In genomic region chr2:156254637-156255067, GRCh38 we compare ENCODE assay signal across 8 cellular contexts.
DNase-seq lines count a peak whose midpoint lies in the region; ATAC-seq and TF ChIP-seq lines count a peak whose summit lies in the region.
"Not testable (repeated sequence)": the region's sequence is repeated elsewhere in the genome, so short reads cannot be mapped to it uniquely, and the experiment has no call there.

No MANE protein-coding gene starts in this region.

- H3K4me2 ChIP-seq in mammary epithelial cell (ENCODE audit: insufficient read depth, low read depth, low read length), result not testable (repeated sequence)

- ATAC-seq in mucosa of descending colon; stimulated activated naive B cell treated with anti-CD40 and anti-IgM and Interleukin-4, amounts not matched to agents 10 μg/mL and 1 μg/mL and 100 μg/mL, for 72 hours (replicated peaks): not testable (repeated sequence)

- intact Hi-C loops in CD4-positive, alpha-beta memory T cell (cut with micrococcal nuclease); mammary epithelial cell (cut with micrococcal nuclease); left ventricle myocardium inferior (cut with micrococcal nuclease); mucosa of descending colon (cut with DNase I, micrococcal nuclease): not testable (repeated sequence)

- WGBS in mammary epithelial cell (ENCODE audit: low coverage, missing lambda C conversion rate), result 66% methylated on average over 16 of the region's 27 CpGs

- H3K4me3 Mint-ChIP-seq in CD4-positive, alpha-beta memory T cell, result peak overlapping the region; percentile 19 to 88 (median 72)
- peak overlapping the region; percentile 26 to 57 for H3K4me3 Mint-ChIP-seq in stimulated activated naive B cell treated with anti-CD40 and anti-IgM and Interleukin-4, amounts not matched to agents 10 μg/mL and 1 μg/mL and 100 μg/mL, for 72 hours

- TF ChIP-seq CTCF in mammary epithelial cell (conservative IDR thresholded peaks at IDR 0.05 in 1 of 2, IDR thresholded peaks at IDR 0.05 in 1 of 2; ENCODE audit: extremely low read depth in 1 of 2, insufficient read depth in 1 of 2, low read depth in 1 of 2, low read length in 2 of 2); left ventricle myocardium inferior (IDR thresholded peaks at IDR 0.05; ENCODE audit: borderline replicate concordance); mucosa of descending colon (IDR thresholded peaks at IDR 0.05): not testable (repeated sequence)

- CTCF ChIA-PET in CD4-positive, alpha-beta memory T cell (lab: Charles Lee; ENCODE audit: partially characterized antibody); mammary epithelial cell (lab: Charles Lee; ENCODE audit: low non-redundant PET): not testable (repeated sequence)

- in situ Hi-C loops in mammary epithelial cell (cut with MboI; ENCODE audit: low sequenced_read_pairs in 2 of 2), result not testable (repeated sequence)

- H3K27ac Mint-ChIP-seq in CD4-positive, alpha-beta memory T cell, result peak overlapping the region in 5 of 7 donors; percentile 64 to 85 (median 71)
- not testable (repeated sequence) for H3K27ac Mint-ChIP-seq in stimulated activated naive B cell treated with anti-CD40 and anti-IgM and Interleukin-4, amounts not matched to agents 10 μg/mL and 1 μg/mL and 100 μg/mL, for 72 hours

- H3K9ac ChIP-seq in mammary epithelial cell (ENCODE audit: insufficient read depth, low read length), result not testable (repeated sequence)

- DNase-seq in CD4-positive, alpha-beta memory T cell, result peak in 4 of 5 donors; percentile 0 to 37 (median 12)
- DNase-seq in NCI-H1105 treated with DMSO at 0.1 percent for 48 hours (lab: John Stamatoyannopoulos, UW), result peak; percentile 71
- peak; percentile 10 for DNase-seq in OCI-M1 (lab: John Stamatoyannopoulos, UW)
- peak; percentile 27 for DNase-seq in activated T-cell treated with anti-CD3 and anti-CD28 coated beads, Interleukin-2, amount 50 U/mL, for 1 hour
- peak; percentile 41 for DNase-seq in mammary epithelial cell
- DNase-seq in left ventricle myocardium inferior; stimulated activated naive B cell treated with anti-CD40 and anti-IgM and Interleukin-4, amounts not matched to agents 10 μg/mL and 1 μg/mL and 100 μg/mL, for 72 hours: not testable (repeated sequence)
- peak in 2 of 3 donors; percentile 5 to 31 for DNase-seq in mucosa of descending colon

- not testable (repeated sequence) for H3K4me1 ChIP-seq in CD4-positive, alpha-beta memory T cell (ENCODE audit: insufficient read depth, low read length); mammary epithelial cell (ENCODE audit: insufficient read depth, low read length); left ventricle myocardium inferior; mucosa of descending colon (ENCODE audit: low read depth)

- H3K36me3 ChIP-seq in CD4-positive, alpha-beta memory T cell (ENCODE audit: insufficient read depth, low read length); mammary epithelial cell (ENCODE audit: insufficient read depth, low read length); left ventricle myocardium inferior; mucosa of descending colon (ENCODE audit: low read depth): not testable (repeated sequence)

- not testable (repeated sequence) for H3K79me2 ChIP-seq in mammary epithelial cell (ENCODE audit: insufficient read depth, low read length)

- dilution Hi-C loops in mammary epithelial cell (cut with HindIII; ENCODE audit: low sequenced_read_pairs), result not testable (repeated sequence)

- H3K27me3 Mint-ChIP-seq in CD4-positive, alpha-beta memory T cell, result not testable (repeated sequence)
- peaks cover 0 to 13% of the 10 kb centered on the region in 2 donors for H3K27me3 Mint-ChIP-seq in stimulated activated naive B cell treated with anti-CD40 and anti-IgM and Interleukin-4, amounts not matched to agents 10 μg/mL and 1 μg/mL and 100 μg/mL, for 72 hours

- H3K9me3 ChIP-seq in CD4-positive, alpha-beta memory T cell (ENCODE audit: control insufficient read depth in 1 of 2, low read length in 2 of 2); mammary epithelial cell (replicated peaks; ENCODE audit: insufficient read depth, low read length); left ventricle myocardium inferior (replicated peaks); mucosa of descending colon: not testable (repeated sequence)

- H3K27me3 ChIP-seq in CD4-positive, alpha-beta memory T cell (ENCODE audit: insufficient read depth, low read length); mammary epithelial cell (ENCODE audit: insufficient read depth, low read length); left ventricle myocardium inferior (ENCODE audit: low read depth): not testable (repeated sequence)

- POLR2A ChIA-PET in CD4-positive, alpha-beta memory T cell (lab: Charles Lee; ENCODE audit: partially characterized antibody), result not testable (repeated sequence)

- H3K4me3 ChIP-seq in CD4-positive, alpha-beta memory T cell (ENCODE audit: low read length in 2 of 2); mammary epithelial cell (replicated peaks in 1 of 3; ENCODE audit: insufficient read depth in 1 of 3, low read depth in 2 of 3, low read length in 3 of 3); mucosa of descending colon: not testable (repeated sequence)
- H3K4me3 ChIP-seq in left ventricle myocardium inferior, result peak overlapping the region; percentile 47

- not testable (repeated sequence) for H3K4me1 Mint-ChIP-seq in CD4-positive, alpha-beta memory T cell; stimulated activated naive B cell treated with anti-CD40 and anti-IgM and Interleukin-4, amounts not matched to agents 10 μg/mL and 1 μg/mL and 100 μg/mL, for 72 hours

- H4K20me1 ChIP-seq in mammary epithelial cell (ENCODE audit: insufficient read depth, low read length), result not testable (repeated sequence)

- not testable (repeated sequence) for H3K36me3 Mint-ChIP-seq in CD4-positive, alpha-beta memory T cell; stimulated activated naive B cell treated with anti-CD40 and anti-IgM and Interleukin-4, amounts not matched to agents 10 μg/mL and 1 μg/mL and 100 μg/mL, for 72 hours

- not testable (repeated sequence) for H3K9me3 Mint-ChIP-seq in CD4-positive, alpha-beta memory T cell; stimulated activated naive B cell treated with anti-CD40 and anti-IgM and Interleukin-4, amounts not matched to agents 10 μg/mL and 1 μg/mL and 100 μg/mL, for 72 hours

- not testable (repeated sequence) for H3K27ac ChIP-seq in CD4-positive, alpha-beta memory T cell (ENCODE audit: low read depth, low read length); mammary epithelial cell (ENCODE audit: insufficient read depth, low read depth, low read length); left ventricle myocardium inferior (replicated peaks)

- not testable (repeated sequence) for H2AFZ ChIP-seq in mammary epithelial cell (ENCODE audit: low read depth, low read length)

- BruUV-seq in mammary epithelial cell (replicated peaks; lab: Mats Ljungman, UMichigan), result not testable (repeated sequence)
